8 cellular contexts compared by ENCODE assay signal in genomic region chr4:89056292-89056952, GRCh38. TPM values are rescaled to one million over a fixed set of nuclear protein-coding genes. Genes with fewer than 3 reads are reported as not detected.
DNase-seq lines count a peak whose midpoint lies in the region; ATAC-seq and TF ChIP-seq lines count a peak whose summit lies in the region.

No MANE protein-coding gene starts in this region.

- H3K4me3 Mint-ChIP-seq in Caco-2 (ENCODE audit: unreplicated experiment) (peak overlapping the region; percentile 77), nephron (peak overlapping the region; percentile 89 to 90 (median 89))
- H3K4me3 Mint-ChIP-seq in activated T-helper 1 cell treated with anti-CD3 and anti-CD28 coated beads, Interleukin-12 subunit alpha, Interleukin-12 subunit beta, Interleukin-2, Interleukin-4 antibody, amounts not matched to agents 30 ng/mL and 10 ng/mL and 1 ng/mL, durations not matched to agents 14 hours and 24 hours and 36 hours: no peak overlapping the region

- H3K27ac ChIP-seq in ectodermal cell (ENCODE audit: insufficient read depth, low read depth, low read length, poor library complexity, severe bottlenecking) (peak overlapping the region; percentile 58), OCI-LY7 (ENCODE audit: low read depth, low read length, poor library complexity, severe bottlenecking) (no peak overlapping the region)

- H3K27me3 ChIP-seq in Caco-2 (replicated peaks; ENCODE audit: control insufficient read depth, insufficient read depth, low read length) (no peaks in the 10 kb centered on the region), ectodermal cell (ENCODE audit: control insufficient read depth, insufficient read depth, low read length, poor library complexity, severe bottlenecking) (no peaks in the 10 kb centered on the region)

- TF ChIP-seq POLR2A in erythroblast (IDR thresholded peaks at IDR 0.05; ENCODE audit: low read length): no peak

- H3K36me3 ChIP-seq in Caco-2 (ENCODE audit: control insufficient read depth, insufficient read depth, low read length) (no peaks in the 10 kb centered on the region), ectodermal cell (ENCODE audit: control insufficient read depth, insufficient read depth, low read length) (no peaks in the 10 kb centered on the region), OCI-LY7 (ENCODE audit: insufficient read depth, low read length) (no peaks in the 10 kb centered on the region)

- H3K27ac Mint-ChIP-seq in Caco-2 (ENCODE audit: unreplicated experiment) (peak overlapping the region; percentile 51), nephron (peak overlapping the region; percentile 88 to 99 (median 96))
- no peak overlapping the region for H3K27ac Mint-ChIP-seq in activated T-helper 1 cell treated with anti-CD3 and anti-CD28 coated beads, Interleukin-12 subunit alpha, Interleukin-12 subunit beta, Interleukin-2, Interleukin-4 antibody, amounts not matched to agents 30 ng/mL and 10 ng/mL and 1 ng/mL, durations not matched to agents 14 hours and 24 hours and 36 hours

- peak overlapping the region; percentile 36 for H3K4me3 ChIP-seq in Caco-2 (ENCODE audit: low read depth, low read length)
- peak overlapping the region; percentile 56 for H3K4me3 ChIP-seq in ectodermal cell (ENCODE audit: insufficient read depth, low read depth, low read length)
- H3K4me3 ChIP-seq in OCI-LY7 (ENCODE audit: low read depth, low read length, poor library complexity, severe bottlenecking): no peak overlapping the region

- DNase-seq in Caco-2 (no peak), erythroblast (lab: John Stamatoyannopoulos, UW) (no peak), occipital lobe (lab: John Stamatoyannopoulos, UW) (no peak), OCI-LY7 (ENCODE audit: low spot score) (no peak)
- DNase-seq in activated T-helper 1 cell treated with anti-CD3 and anti-CD28 coated beads, Interleukin-12 subunit alpha, Interleukin-12 subunit beta, Interleukin-2, Interleukin-4 antibody, amounts not matched to agents 30 ng/mL and 10 ng/mL and 1 ng/mL, durations not matched to agents 14 hours and 24 hours and 36 hours (ENCODE audit: low spot score): no peak

- no peak overlapping the region for H2AFZ ChIP-seq in OCI-LY7 (ENCODE audit: low read length)

- peak; percentile 47 for ATAC-seq in HG03066 (IDR thresholded peaks at IDR 0.05; ENCODE audit: low read depth, unreplicated experiment)

- WGBS in ectodermal cell, 2 experiments: 10 to 13% methylated on average over 1 to 2 of the region's 2 CpGs

- POLR2A ChIA-PET in Caco-2 (lab: Charles Lee) (interaction anchor here (0.6 kb wide), 1 partner anchor 81 kb away, joined by 7 read pairs; no protein-coding TSS in a partner anchor), OCI-LY7 (lab: Charles Lee) (interaction anchor here (0.6 to 1.6 kb wide), 3 partner anchors 14 to 313 kb away, joined by 3 to 4 read pairs (median 3); no protein-coding TSS in a partner anchor)

- H3K9me3 ChIP-seq in Caco-2 (no peaks in the 10 kb centered on the region), ectodermal cell (ENCODE audit: control insufficient read depth, low read length) (no peaks in the 10 kb centered on the region), OCI-LY7 (ENCODE audit: low read length) (no peaks in the 10 kb centered on the region)

- intact Hi-C loops in Caco-2 (cut with micrococcal nuclease; ENCODE audit: unreplicated experiment): loop anchor here (5.0 to 10.0 kb wide), 2 partner anchors 56 to 158 kb away; partner anchors contain the start of gene TIGD2
- intact Hi-C loops in activated T-helper 1 cell treated with anti-CD3 and anti-CD28 coated beads, Interleukin-12 subunit alpha, Interleukin-12 subunit beta, Interleukin-2, Interleukin-4 antibody, amounts not matched to agents 30 ng/mL and 10 ng/mL and 1 ng/mL, durations not matched to agents 14 hours and 24 hours and 36 hours (cut with micrococcal nuclease): no loop called here
- intact Hi-C loops in OCI-LY7 (cut with micrococcal nuclease; ENCODE audit: unreplicated experiment): no loop called here

- no peaks in the 10 kb centered on the region for H3K27me3 Mint-ChIP-seq in Caco-2 (ENCODE audit: insufficient read depth, unreplicated experiment)
- no peaks in the 10 kb centered on the region for H3K27me3 Mint-ChIP-seq in nephron (ENCODE audit: low read depth)
- H3K27me3 Mint-ChIP-seq in activated T-helper 1 cell treated with anti-CD3 and anti-CD28 coated beads, Interleukin-12 subunit alpha, Interleukin-12 subunit beta, Interleukin-2, Interleukin-4 antibody, amounts not matched to agents 30 ng/mL and 10 ng/mL and 1 ng/mL, durations not matched to agents 14 hours and 24 hours and 36 hours (ENCODE audit: insufficient read depth): no peaks in the 10 kb centered on the region

- peaks cover 4% of the 10 kb centered on the region for H3K9me3 Mint-ChIP-seq in Caco-2 (ENCODE audit: unreplicated experiment)
- peaks cover 15% of the 10 kb centered on the region for H3K9me3 Mint-ChIP-seq in nephron
- peaks cover 12% of the 10 kb centered on the region for H3K9me3 Mint-ChIP-seq in activated T-helper 1 cell treated with anti-CD3 and anti-CD28 coated beads, Interleukin-12 subunit alpha, Interleukin-12 subunit beta, Interleukin-2, Interleukin-4 antibody, amounts not matched to agents 30 ng/mL and 10 ng/mL and 1 ng/mL, durations not matched to agents 14 hours and 24 hours and 36 hours

- peaks cover 15% of the 10 kb centered on the region for H3K4me1 ChIP-seq in Caco-2
- H3K4me1 ChIP-seq in ectodermal cell (ENCODE audit: control insufficient read depth, insufficient read depth, low read length): peaks cover 12% of the 10 kb centered on the region
- H3K4me1 ChIP-seq in OCI-LY7 (ENCODE audit: insufficient read depth, low read length, poor library complexity, severe bottlenecking): no peaks in the 10 kb centered on the region

- TF ChIP-seq CTCF in Caco-2 (IDR thresholded peaks at IDR 0.05; ENCODE audit: insufficient read depth in 1 of 2, low read depth in 1 of 2, low read length in 1 of 2, severe bottlenecking in 1 of 2, unreplicated experiment in 1 of 2) (no peak), nephron (IDR thresholded peaks at IDR 0.05; ENCODE audit: unreplicated experiment in 3 of 3) (no peak), OCI-LY7 (conservative IDR thresholded peaks at IDR 0.05; ENCODE audit: low read length) (no peak)

- peaks cover 31% of the 10 kb centered on the region for H3K4me1 Mint-ChIP-seq in Caco-2 (ENCODE audit: low read depth, unreplicated experiment)
- H3K4me1 Mint-ChIP-seq in nephron: peaks cover 37% of the 10 kb centered on the region
- peaks cover 8% of the 10 kb centered on the region for H3K4me1 Mint-ChIP-seq in activated T-helper 1 cell treated with anti-CD3 and anti-CD28 coated beads, Interleukin-12 subunit alpha, Interleukin-12 subunit beta, Interleukin-2, Interleukin-4 antibody, amounts not matched to agents 30 ng/mL and 10 ng/mL and 1 ng/mL, durations not matched to agents 14 hours and 24 hours and 36 hours (ENCODE audit: low read depth)

- H3K9me2 ChIP-seq in OCI-LY7 (ENCODE audit: insufficient read depth, low read length): no peaks in the 10 kb centered on the region

- BruUV-seq in Caco-2 (replicated peaks; lab: Mats Ljungman, UMichigan): TSS peak; percentile 73
- no TSS peak for BruUV-seq in OCI-LY7 (replicated peaks; lab: Mats Ljungman, UMichigan)

- no peaks in the 10 kb centered on the region for H4K20me1 ChIP-seq in OCI-LY7 (ENCODE audit: insufficient read depth, low read length)

- H3K79me2 ChIP-seq in OCI-LY7 (ENCODE audit: insufficient read depth, low read depth, low read length): no peaks in the 10 kb centered on the region

- H3K36me3 Mint-ChIP-seq in Caco-2 (ENCODE audit: insufficient read depth, unreplicated experiment) (no peaks in the 10 kb centered on the region), nephron (ENCODE audit: low read depth) (peaks cover 10% of the 10 kb centered on the region)
- H3K36me3 Mint-ChIP-seq in activated T-helper 1 cell treated with anti-CD3 and anti-CD28 coated beads, Interleukin-12 subunit alpha, Interleukin-12 subunit beta, Interleukin-2, Interleukin-4 antibody, amounts not matched to agents 30 ng/mL and 10 ng/mL and 1 ng/mL, durations not matched to agents 14 hours and 24 hours and 36 hours (ENCODE audit: low read depth): no peaks in the 10 kb centered on the region

- no peak overlapping the region for H3K4me2 ChIP-seq in OCI-LY7 (ENCODE audit: low read length)

- CTCF ChIA-PET in Caco-2 (lab: Charles Lee) (interaction anchor here (0.7 kb wide), 1 partner anchor 383 kb away, joined by 3 read pairs; no protein-coding TSS in a partner anchor), OCI-LY7 (lab: Charles Lee; ENCODE audit: unreplicated experiment) (no interaction called here)

RNA-seq across cellular contexts. Expression of gene FAM13A, which starts 0.6 kb away (rescaled TPM):
- total RNA-seq in Caco-2 (2022) (10.3 and 11.0 TPM in 2 replicates), occipital lobe (79.9 TPM), OCI-LY7 (2022) (not detected in 2 replicates)
- polyA plus RNA-seq in ectodermal cell (2013, experiment 1 of 4): 22.8 TPM
- polyA plus RNA-seq in ectodermal cell (2013, experiment 2 of 4): 23.9 TPM
- polyA plus RNA-seq in ectodermal cell (2013, experiment 3 of 4): 19.5 TPM
- polyA plus RNA-seq in ectodermal cell (2013, experiment 4 of 4): 19.0 TPM
- total RNA-seq in activated T-helper 1 cell treated with anti-CD3 and anti-CD28 coated beads, Interleukin-12 subunit alpha, Interleukin-12 subunit beta, Interleukin-2, Interleukin-4 antibody, amounts not matched to agents 30 ng/mL and 10 ng/mL and 1 ng/mL, durations not matched to agents 14 hours and 24 hours and 36 hours: 0.61 and 3.0 TPM in 2 replicates
- not detected in 2 replicates for total RNA-seq in OCI-LY7 (2014; rRNA removed; shearing (Covaris generic))

RNA-seq across cellular contexts. Expression of gene TIGD2, which starts 54.9 kb away (rescaled TPM):
- total RNA-seq in Caco-2 (2022): 25.4 and 26.1 TPM in 2 replicates
- polyA plus RNA-seq in ectodermal cell (2013, experiment 1 of 4): 11.7 TPM
- polyA plus RNA-seq in ectodermal cell (2013, experiment 2 of 4): 14.1 TPM
- 10.9 TPM for polyA plus RNA-seq in ectodermal cell (2013, experiment 3 of 4)
- 12.6 TPM for polyA plus RNA-seq in ectodermal cell (2013, experiment 4 of 4)
- 15.1 TPM for total RNA-seq in occipital lobe
- 2.0 and 2.3 TPM in 2 replicates for total RNA-seq in activated T-helper 1 cell treated with anti-CD3 and anti-CD28 coated beads, Interleukin-12 subunit alpha, Interleukin-12 subunit beta, Interleukin-2, Interleukin-4 antibody, amounts not matched to agents 30 ng/mL and 10 ng/mL and 1 ng/mL, durations not matched to agents 14 hours and 24 hours and 36 hours
- 3.7 and 6.3 TPM in 2 replicates for total RNA-seq in OCI-LY7 (2014; rRNA removed; shearing (Covaris generic))
- total RNA-seq in OCI-LY7 (2022): 9.6 and 10.0 TPM in 2 replicates
